In genomic region chr5:59479084-59479483, GRCh38 we compare ENCODE assay signal across 1 cellular context.
TF ChIP-seq lines count a peak whose summit lies in the region.

No MANE protein-coding gene starts in this region.

TF ChIP-seq in WTC11, 78 proteins besides CTCF, POLR2A, EP300 and RAD21 (continued from another document):
- no peak for TF ChIP-seq MLX (CRISPR knock-in tag; IDR thresholded peaks at IDR 0.05)
- no peak for TF ChIP-seq TEAD4 (CRISPR knock-in tag; IDR thresholded peaks at IDR 0.05)
- TF ChIP-seq CREB1 (CRISPR knock-in tag; IDR thresholded peaks at IDR 0.05), result no peak
